In genomic region chr9:77883846-77884771, GRCh38 we compare ENCODE assay signal across 12 cellular contexts.
A peak's percentile ranks its signal among the peaks of the same experiment; 100 is the strongest.
DNase-seq lines count a peak whose midpoint lies in the region; ATAC-seq, FAIRE-seq and TF ChIP-seq lines count a peak whose summit lies in the region.
"Had no signal": no experiment of that assay in that cellular context is flagged by ENCODE, and none has a peak within 500 bp of the region (broad histone marks: within the 10 kb centered on the region; RNA-seq: fewer than 3 reads in every experiment).

No MANE protein-coding gene starts in this region.

- intact Hi-C loops in IMR-90 (cut with micrococcal nuclease) (no loop called here), GM12878 (cut with micrococcal nuclease; ENCODE audit: unreplicated experiment) (no loop called here)

- H4K5ac ChIP-seq in IMR-90 (ENCODE audit: low read depth, low read length): no peak overlapping the region

- H3K79me1 ChIP-seq in IMR-90 (ENCODE audit: low read depth in 1 of 2, low read length in 2 of 2): peaks cover 4 to 43% of the 10 kb centered on the region in 2 experiments; a peak in 3 of 4 replicates

- SMC1A ChIA-PET in GM12878 (lab: Charles Lee; ENCODE audit: uncharacterized antibody, unreplicated experiment): interaction anchor here (1.2 to 5.8 kb wide), 12 partner anchors 9 to 151 kb away, joined by 3 to 35 read pairs (median 4); no protein-coding TSS in a partner anchor

- H2AFZ ChIP-seq in IMR-90 (replicated peaks; ENCODE audit: low read length, poor library complexity) (no peak overlapping the region), GM12878 (ENCODE audit: control insufficient read depth, low read depth, low read length) (no peak overlapping the region), keratinocyte (ENCODE audit: control insufficient read depth, low read length) (peak overlapping the region; percentile 43)

- FAIRE-seq in GM12878 (lab: Jason Lieb, UNC): no peak
- FAIRE-seq in keratinocyte (lab: Jason Lieb, UNC): peak; percentile 97

- H3K4me3 ChIP-seq in IMR-90 (ENCODE audit: insufficient read depth, low read depth, low read length) (no peak overlapping the region), GM12878 (no peak overlapping the region), keratinocyte (ENCODE audit: control insufficient read depth in 2 of 3, extremely low read depth in 1 of 3, insufficient read depth in 2 of 3, low read depth in 1 of 3, low read length in 3 of 3) (peak overlapping the region in 2 of 3 experiments; percentile 57 to 66)
- H3K4me3 ChIP-seq: right atrium auricular region had no signal

- H2BK120ac ChIP-seq in IMR-90 (ENCODE audit: low read depth, low read length): no peak overlapping the region; the same call in 1 of the 2 replicates

- H4K91ac ChIP-seq in IMR-90 (ENCODE audit: insufficient read depth, low read depth, low read length): no peak overlapping the region

- peaks cover 7% of the 10 kb centered on the region for H3K9me1 ChIP-seq in IMR-90 (ENCODE audit: insufficient read depth, low read length)
- H3K9me1 ChIP-seq in keratinocyte (ENCODE audit: control insufficient read depth, extremely low read depth, insufficient read depth, low read length): no peaks in the 10 kb centered on the region

- no peak overlapping the region for H3K27ac ChIP-seq in IMR-90 (ENCODE audit: insufficient read depth, low read length)
- H3K27ac ChIP-seq in GM12878 (ENCODE audit: control insufficient read depth, insufficient read depth): no peak overlapping the region
- peak overlapping the region; percentile 50 for H3K27ac ChIP-seq in keratinocyte (ENCODE audit: control insufficient read depth, insufficient read depth, low read length)
- H3K27ac ChIP-seq: HL-60, right atrium auricular region had no signal

- H2BK15ac ChIP-seq in IMR-90 (ENCODE audit: low read depth, low read length): peak overlapping the region; percentile 44; the same call in 1 of the 3 replicates

- WGBS in IMR-90 (ENCODE audit: extremely low coverage in 2 of 2, insufficient read length in 1 of 2), 2 experiments: no CpG with 5 or more reads among the region's 5 CpGs
- 14% methylated on average over 5 of the region's 5 CpGs for WGBS in GM12878 (ENCODE audit: insufficient coverage, insufficient replicate concordance, low lambda C conversion rate, missing lambda C conversion rate)

- no peak overlapping the region; the same call in 1 of the 2 replicates for H3K23ac ChIP-seq in IMR-90 (ENCODE audit: low read depth, low read length)

- H4K8ac ChIP-seq in IMR-90 (ENCODE audit: low read depth in 2 of 2, low read length in 2 of 2): no peak overlapping the region

- TF ChIP-seq EP300 in GM12878 (IDR thresholded peaks at IDR 0.05; ENCODE audit: borderline replicate concordance in 1 of 2, control insufficient read depth in 1 of 2, low read depth in 2 of 2, low read length in 2 of 2): no peak

- H2AK9ac ChIP-seq in IMR-90 (replicated peaks; ENCODE audit: low read depth, low read length, poor library complexity): peak overlapping the region; percentile 51

- H3K4me2 ChIP-seq in IMR-90 (ENCODE audit: low read depth, low read length) (peak overlapping the region; percentile 32; the same call in 1 of the 2 replicates), GM12878 (ENCODE audit: control insufficient read depth, insufficient read depth) (no peak overlapping the region), keratinocyte (ENCODE audit: control insufficient read depth, extremely low read depth, insufficient read depth, low read depth, low read length) (peak overlapping the region; percentile 88)

- H2BK5ac ChIP-seq in IMR-90 (ENCODE audit: low read depth, low read length, poor library complexity, severe bottlenecking): no peak overlapping the region

- no peak overlapping the region for H3K9ac ChIP-seq in IMR-90 (ENCODE audit: low read depth, low read length)
- H3K9ac ChIP-seq in GM12878 (ENCODE audit: control insufficient read depth, insufficient read depth, low read length): no peak overlapping the region
- H3K9ac ChIP-seq in keratinocyte (ENCODE audit: control insufficient read depth, extremely low read depth, insufficient read depth, low read length): peak overlapping the region; percentile 45

- H3K18ac ChIP-seq in IMR-90 (ENCODE audit: low read depth, low read length): no peak overlapping the region

- H3K56ac ChIP-seq in IMR-90 (ENCODE audit: extremely low read depth, insufficient read depth, low read length): no peak overlapping the region

- TF ChIP-seq RAD21 in IMR-90 (IDR thresholded peaks at IDR 0.05; ENCODE audit: low read length) (no peak), GM12878 (IDR thresholded peaks at IDR 0.05; ENCODE audit: insufficient read depth, low read depth, low read length) (no peak)

- no peaks in the 10 kb centered on the region for H3K27me3 ChIP-seq in IMR-90 (ENCODE audit: control insufficient read depth, insufficient read depth, low read length)
- no peaks in the 10 kb centered on the region for H3K27me3 ChIP-seq in GM12878 (replicated peaks in 1 of 2; ENCODE audit: control insufficient read depth in 2 of 2, insufficient read depth in 2 of 2, low read length in 1 of 2)
- H3K27me3 ChIP-seq in keratinocyte (ENCODE audit: control insufficient read depth, extremely low read depth, insufficient read depth, low read length): no peaks in the 10 kb centered on the region
- H3K27me3 ChIP-seq: right atrium auricular region had no signal

- BruUV-seq in IMR-90 (replicated peaks; lab: Mats Ljungman, UMichigan) (no TSS peak), GM12878 (replicated peaks; lab: Mats Ljungman, UMichigan) (no TSS peak)

- no peaks in the 10 kb centered on the region for H3K36me3 ChIP-seq in IMR-90 (ENCODE audit: control insufficient read depth, insufficient read depth, low read length)
- no peaks in the 10 kb centered on the region for H3K36me3 ChIP-seq in GM12878 (ENCODE audit: control insufficient read depth in 2 of 2, insufficient read depth in 2 of 2, low read length in 1 of 2)
- no peaks in the 10 kb centered on the region for H3K36me3 ChIP-seq in keratinocyte (ENCODE audit: control insufficient read depth in 2 of 2, extremely low read depth in 1 of 2, insufficient read depth in 2 of 2, low read length in 2 of 2)
- H3K36me3 ChIP-seq: right atrium auricular region had no signal

- H3K14ac ChIP-seq in IMR-90 (replicated peaks; ENCODE audit: low read depth, low read length): no peak overlapping the region; the same call in 1 of the 2 replicates

- TF ChIP-seq CTCF in IMR-90 (conservative IDR thresholded peaks at IDR 0.05; ENCODE audit: low read depth, low read length): no peak
- TF ChIP-seq CTCF in GM12878 (IDR thresholded peaks at IDR 0.05 in 2 of 3, conservative IDR thresholded peaks at IDR 0.05 in 1 of 3; ENCODE audit: control insufficient read depth in 2 of 3, extremely low read depth in 1 of 3, insufficient read depth in 1 of 3, low read depth in 3 of 3, low read length in 3 of 3): no peak
- TF ChIP-seq CTCF in keratinocyte (optimal IDR thresholded peaks at IDR 0.05 in 1 of 3, IDR thresholded peaks at IDR 0.05 in 1 of 3, conservative IDR thresholded peaks at IDR 0.05 in 1 of 3; ENCODE audit: extremely low read depth in 1 of 3, insufficient read depth in 2 of 3, low read length in 3 of 3): no peak

- in situ Hi-C loops in IMR-90 (cut with MboI; ENCODE audit: low sequenced_read_pairs): no loop called here
- in situ Hi-C loops in GM12878 (cut with MboI): no loop called here

- 0 out of 2 replicates have a peak, but pooled peaks cover 3% of the 10 kb centered on the region for H4K20me1 ChIP-seq in IMR-90 (ENCODE audit: insufficient read depth, low read length)
- H4K20me1 ChIP-seq in GM12878 (ENCODE audit: control insufficient read depth, insufficient read depth): no peaks in the 10 kb centered on the region
- no peaks in the 10 kb centered on the region for H4K20me1 ChIP-seq in keratinocyte (ENCODE audit: control insufficient read depth, extremely low read depth, insufficient read depth, low read length)

- H3K9me3 ChIP-seq in IMR-90 (ENCODE audit: control insufficient read depth, insufficient read depth, low read length) (no peaks in the 10 kb centered on the region), GM12878 (replicated peaks; ENCODE audit: control insufficient read depth, insufficient read depth, low read length) (no peaks in the 10 kb centered on the region), keratinocyte (ENCODE audit: control insufficient read depth, low read depth, low read length) (no peaks in the 10 kb centered on the region)
- H3K9me3 ChIP-seq: right atrium auricular region had no signal

- DNase-seq in A172 (ENCODE audit: low spot score) (peak; percentile 66), IMR-90 (peak; percentile 36), GM12878 (ENCODE audit: low read depth, low spot score) (no peak), keratinocyte (ENCODE audit: low read depth, low spot score) (peak; percentile 56), NCI-H1105 treated with DMSO at 0.1 percent for 48 hours (lab: John Stamatoyannopoulos, UW) (no peak)
- no peak for DNase-seq in effector CD8-positive, alpha-beta T cell (lab: John Stamatoyannopoulos, UW)
- DNase-seq: activated T-cell treated with anti-CD3 and anti-CD28 coated beads, Interleukin-2, amount 50 U/mL, for 24 hours; NCI-H2171 had no signal

- dilution Hi-C loops in IMR-90 (cut with HindIII; ENCODE audit: low sequenced_read_pairs, unreplicated experiment) (no loop called here), keratinocyte (cut with MboI; ENCODE audit: extremely low pct_ligation_motif_present, low sequenced_read_pairs) (no loop called here)

- CTCF ChIA-PET in IMR-90 (lab: Yijun Ruan, JAX) (interaction anchor here (0.7 kb wide), 1 partner anchor 152 kb away, joined by 3 read pairs; no protein-coding TSS in a partner anchor), GM12878 (lab: Yijun Ruan, JAX) (interaction anchor here (0.6 to 2.4 kb wide), 12 partner anchors 10 to 427 kb away, joined by 3 to 6 read pairs (median 3); no protein-coding TSS in a partner anchor)

- no peaks in the 10 kb centered on the region for H3K79me2 ChIP-seq in GM12878 (ENCODE audit: control insufficient read depth, insufficient read depth, low read length)
- peaks cover 14% of the 10 kb centered on the region for H3K79me2 ChIP-seq in keratinocyte (ENCODE audit: control insufficient read depth, insufficient read depth, low read length)

- POLR2A ChIA-PET in IMR-90 (lab: Charles Lee; ENCODE audit: unreplicated experiment) (interaction anchor here (0.8 kb wide), 1 partner anchor 10 kb away, joined by 3 read pairs; no protein-coding TSS in a partner anchor), GM12878 (lab: Charles Lee) (interaction anchor here (0.6 to 1.9 kb wide), 4 partner anchors 9 to 79 kb away, joined by 4 to 6 read pairs (median 6); no protein-coding TSS in a partner anchor)

- peak overlapping the region; percentile 39; the same call in 1 of the 2 replicates for H2AK5ac ChIP-seq in IMR-90 (ENCODE audit: low read depth, low read length)

- RAD21 ChIA-PET in GM12878 (lab: Charles Lee; ENCODE audit: unreplicated experiment): interaction anchor here (0.6 to 5.7 kb wide), 11 partner anchors 8 to 1428 kb away, joined by 3 to 26 read pairs (median 4); no protein-coding TSS in a partner anchor

- H3K4me1 ChIP-seq in IMR-90 (ENCODE audit: control insufficient read depth, insufficient read depth, low read length) (peaks cover 6% of the 10 kb centered on the region), GM12878 (ENCODE audit: control insufficient read depth, insufficient read depth, low read length) (no peaks in the 10 kb centered on the region), keratinocyte (ENCODE audit: control insufficient read depth, extremely low read depth, insufficient read depth, low read length) (peaks cover 48% of the 10 kb centered on the region)
- H3K4me1 ChIP-seq: right atrium auricular region had no signal

- peak overlapping the region; percentile 31; the same call in 1 of the 2 replicates for H2BK20ac ChIP-seq in IMR-90 (ENCODE audit: low read depth, low read length)

- TF ChIP-seq POLR2A in IMR-90 (IDR thresholded peaks at IDR 0.05; ENCODE audit: low read depth, low read length) (no peak), GM12878 (IDR thresholded peaks at IDR 0.05; ENCODE audit: low read depth, low read length) (no peak)

- peak; percentile 73 for ATAC-seq in IMR-90 (ENCODE audit: low read depth)
- peak; percentile 35 for ATAC-seq in GM12878
- no peak for ATAC-seq in GM19467 (IDR thresholded peaks at IDR 0.05; ENCODE audit: unreplicated experiment)
- ATAC-seq in GM18511 (IDR thresholded peaks at IDR 0.05; ENCODE audit: unreplicated experiment): no peak

- no peak overlapping the region for H3K4ac ChIP-seq in IMR-90 (ENCODE audit: low read depth, low read length)

Comparison
In these comparisons a context has a peak if more than half of its experiments do, and no peak if none do; other contexts are left out.
1. DNase-seq: peak in A172 (single experiment), IMR-90 (single experiment) and keratinocyte (single experiment); none in GM12878 (single experiment), effector CD8-positive, alpha-beta T cell (single experiment) and NCI-H1105 treated with DMSO at 0.1 percent for 48 hours (single experiment).
2. ATAC-seq: peak in IMR-90 (single experiment) and GM12878 (single experiment); none in GM19467 (single experiment) and GM18511 (single experiment).
3. H3K4me3 ChIP-seq: peak in keratinocyte (2 of 3); none in IMR-90 (single experiment) and GM12878 (single experiment).